ENCODE assay signal across 1 cellular context in the genomic region with DNA sequence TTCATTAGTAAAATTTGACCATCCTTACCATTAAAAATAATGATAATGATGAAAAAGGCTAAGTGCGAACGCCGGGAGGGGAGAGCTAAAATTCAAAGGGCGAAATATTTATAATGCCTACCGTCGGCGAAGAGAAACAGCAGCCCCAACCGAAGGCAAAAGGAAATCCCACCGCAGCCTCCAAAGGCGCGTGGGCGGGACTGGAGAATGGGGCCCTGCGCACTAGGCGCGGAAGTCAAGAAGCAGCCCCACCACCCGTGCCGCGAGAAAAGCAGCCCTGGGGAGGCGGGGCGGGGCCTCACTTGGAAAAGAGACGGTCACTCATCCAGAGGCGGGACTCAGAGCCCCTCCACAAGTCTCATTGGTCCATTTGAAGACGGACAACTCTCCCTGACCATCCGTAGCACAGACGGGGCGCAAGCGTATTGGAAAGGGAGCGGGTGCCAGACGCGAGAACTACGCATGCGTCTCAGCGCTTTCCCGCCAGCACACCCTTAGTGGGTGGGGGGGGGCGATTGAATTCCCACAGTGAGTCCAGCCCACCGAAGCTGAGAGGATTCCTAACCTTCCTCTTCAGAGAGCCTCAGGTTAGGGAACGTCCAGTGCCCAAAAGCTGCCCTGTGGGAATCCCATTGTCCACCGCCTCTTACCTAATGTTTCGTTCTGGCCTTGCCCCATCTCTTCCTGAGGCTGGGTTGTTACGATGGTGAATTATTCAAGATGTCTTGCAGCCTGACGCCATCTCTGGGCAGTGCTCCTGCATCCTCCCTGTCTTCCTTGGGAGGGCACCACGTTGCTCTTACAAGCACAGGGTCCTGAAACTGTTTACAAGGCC.
TF ChIP-seq lines count a peak whose summit lies in the region.

No MANE protein-coding gene starts in this region.

TF ChIP-seq in IMR-90, 13 proteins besides CTCF, POLR2A, EP300 and RAD21:
- TF ChIP-seq RCOR1 (IDR thresholded peaks at IDR 0.05; ENCODE audit: insufficient replicate concordance, low read length) (no peak), CEBPB (IDR thresholded peaks at IDR 0.05; ENCODE audit: low read depth, low read length) (no peak), CHD1 (IDR thresholded peaks at IDR 0.05; ENCODE audit: low read depth, low read length) (no peak), SMC3 (IDR thresholded peaks at IDR 0.05; ENCODE audit: low read depth, low read length) (no peak), MAFK (IDR thresholded peaks at IDR 0.05; ENCODE audit: low read depth, low read length) (no peak), MXI1 (IDR thresholded peaks at IDR 0.05; ENCODE audit: borderline replicate concordance, low read depth, low read length) (peak; percentile 40; the same call in 1 of the 2 replicates), NFE2L2 (IDR thresholded peaks at IDR 0.05; ENCODE audit: low read depth, low read length) (no peak), MAZ (IDR thresholded peaks at IDR 0.05; ENCODE audit: borderline replicate concordance, low read depth, low read length) (peak; percentile 79; the same call in 1 of the 2 replicates), FOS (IDR thresholded peaks at IDR 0.05; ENCODE audit: low read depth, low read length) (peak; percentile 27; the same call in 1 of the 2 replicates), RFX5 (IDR thresholded peaks at IDR 0.05; ENCODE audit: low read depth, low read length) (no peak), BHLHE40 (IDR thresholded peaks at IDR 0.05; ENCODE audit: low read depth, low read length) (peak; percentile 71; the same call in 1 of the 2 replicates)
- TF ChIP-seq, protein P1, sequence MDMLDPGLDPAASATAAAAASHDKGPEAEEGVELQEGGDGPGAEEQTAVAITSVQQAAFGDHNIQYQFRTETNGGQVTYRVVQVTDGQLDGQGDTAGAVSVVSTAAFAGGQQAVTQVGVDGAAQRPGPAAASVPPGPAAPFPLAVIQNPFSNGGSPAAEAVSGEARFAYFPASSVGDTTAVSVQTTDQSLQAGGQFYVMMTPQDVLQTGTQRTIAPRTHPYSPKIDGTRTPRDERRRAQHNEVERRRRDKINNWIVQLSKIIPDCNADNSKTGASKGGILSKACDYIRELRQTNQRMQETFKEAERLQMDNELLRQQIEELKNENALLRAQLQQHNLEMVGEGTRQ (IDR thresholded peaks at IDR 0.05; ENCODE audit: low read depth, low read length), result no peak
- TF ChIP-seq, protein P2, sequence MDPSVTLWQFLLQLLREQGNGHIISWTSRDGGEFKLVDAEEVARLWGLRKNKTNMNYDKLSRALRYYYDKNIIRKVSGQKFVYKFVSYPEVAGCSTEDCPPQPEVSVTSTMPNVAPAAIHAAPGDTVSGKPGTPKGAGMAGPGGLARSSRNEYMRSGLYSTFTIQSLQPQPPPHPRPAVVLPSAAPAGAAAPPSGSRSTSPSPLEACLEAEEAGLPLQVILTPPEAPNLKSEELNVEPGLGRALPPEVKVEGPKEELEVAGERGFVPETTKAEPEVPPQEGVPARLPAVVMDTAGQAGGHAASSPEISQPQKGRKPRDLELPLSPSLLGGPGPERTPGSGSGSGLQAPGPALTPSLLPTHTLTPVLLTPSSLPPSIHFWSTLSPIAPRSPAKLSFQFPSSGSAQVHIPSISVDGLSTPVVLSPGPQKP (IDR thresholded peaks at IDR 0.05; ENCODE audit: borderline replicate concordance, low read depth, low read length), result no peak
